Comparison of ENCODE assay signal across 8 cellular contexts in genomic region chr2:195559431-195559914, GRCh38.
A peak's percentile ranks its signal among the peaks of the same experiment; 100 is the strongest.
DNase-seq lines count a peak whose midpoint lies in the region; ATAC-seq and TF ChIP-seq lines count a peak whose summit lies in the region.

No MANE protein-coding gene starts in this region.

- H3K4me3 Mint-ChIP-seq in T-cell (peak overlapping the region; percentile 43 to 64 (median 61)), natural killer cell (peak overlapping the region; percentile 85)

- DNase-seq in AG09319 (ENCODE audit: extremely low read depth, low read depth) (peak; percentile 64), GM19238 (ENCODE audit: insufficient read length, low spot score) (peak; percentile 37), T-cell (peak; percentile 41 to 90 (median 76)), amniotic epithelial cell (ENCODE audit: low read depth) (peak; percentile 77), natural killer cell (peak; percentile 36), NCI-H146 (lab: John Stamatoyannopoulos, UW) (no peak), posterior cingulate gyrus (no peak)

- CTCF ChIA-PET in T-cell (lab: Charles Lee): interaction anchor here (0.8 to 4.9 kb wide), 11 partner anchors 15 to 507 kb away, joined by 3 to 52 read pairs (median 7); partner anchors contain the start of gene SLC39A10 (in 1 of the 2)

- peaks cover 0 to 5% (median 0%) of the 10 kb centered on the region in 3 donors for H3K9me3 Mint-ChIP-seq in T-cell
- H3K9me3 Mint-ChIP-seq in natural killer cell: peaks cover 0 to 3% of the 10 kb centered on the region in 2 donors

- no peaks in the 10 kb centered on the region for H3K27me3 Mint-ChIP-seq in T-cell
- no peaks in the 10 kb centered on the region for H3K27me3 Mint-ChIP-seq in natural killer cell (ENCODE audit: low read depth in 2 of 2)

- TF ChIP-seq CTCF in AG09319 (IDR thresholded peaks at IDR 0.05; ENCODE audit: low read depth, low read length) (no peak), natural killer cell (IDR thresholded peaks at IDR 0.05) (no peak)

- intact Hi-C loops in natural killer cell (cut with micrococcal nuclease) (loop anchor here (2.0 kb wide), 1 partner anchor 23 kb away; no protein-coding TSS in a partner anchor), posterior cingulate gyrus (cut with DNase I) (no loop called here)

- H3K4me1 Mint-ChIP-seq in T-cell (peaks cover 57 to 75% (median 72%) of the 10 kb centered on the region in 3 donors), natural killer cell (peaks cover 43% of the 10 kb centered on the region in 2 donors)

- POLR2A ChIA-PET in T-cell (lab: Charles Lee): interaction anchor here (0.5 to 2.9 kb wide), 10 partner anchors 11 to 607 kb away, joined by 3 to 22 read pairs (median 3); partner anchors contain the start of gene SLC39A10 (in 1 of the 2)

- peaks cover 3% of the 10 kb centered on the region for H3K36me3 Mint-ChIP-seq in T-cell
- no peaks in the 10 kb centered on the region for H3K36me3 Mint-ChIP-seq in natural killer cell

- ATAC-seq in HG03280 (IDR thresholded peaks at IDR 0.05; ENCODE audit: unreplicated experiment) (peak; percentile 79), T-cell (replicated peaks in 1 of 4) (peak; percentile 90 to 96 (median 92)), natural killer cell (peak; percentile 84 to 93 (median 84))

- H3K27ac Mint-ChIP-seq in T-cell (peak overlapping the region; percentile 98), natural killer cell (peak overlapping the region; percentile 73 to 80)

Comparison
In these comparisons a context has a peak if more than half of its experiments do, and no peak if none do; other contexts are left out.
1. DNase-seq: peak in AG09319 (single experiment), GM19238 (single experiment), T-cell (34 of 34), amniotic epithelial cell (single experiment) and natural killer cell (single experiment); none in NCI-H146 (single experiment) and posterior cingulate gyrus (0 of 10).
2. Peak in every context shown above with its lines, with median percentiles within 50 percentile points of each other: ATAC-seq.